2 cellular contexts compared by ENCODE assay signal in the genomic region with DNA sequence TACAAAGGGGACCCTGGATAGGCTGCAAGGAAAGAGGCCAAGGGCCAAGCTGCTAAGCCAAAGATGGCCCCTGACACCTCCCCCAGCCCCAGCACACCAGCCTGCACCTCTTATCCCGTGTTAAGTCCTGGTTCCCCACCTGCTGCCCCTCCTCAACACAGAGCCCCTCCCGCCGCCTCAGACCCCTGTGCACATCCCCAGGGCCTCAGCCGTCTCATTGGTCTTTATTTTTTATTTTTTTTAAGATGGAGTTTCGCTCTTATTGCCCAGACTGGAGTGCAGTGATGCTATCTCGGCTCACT.
A peak's percentile ranks its signal among the peaks of the same experiment; 100 is the strongest.
TF ChIP-seq lines count a peak whose summit lies in the region.

No MANE protein-coding gene starts in this region.

TF ChIP-seq in HepG2, 621 proteins besides CTCF, POLR2A, EP300 and RAD21:
- TF ChIP-seq SIN3A (IDR thresholded peaks at IDR 0.05; ENCODE audit: borderline replicate concordance, low read depth, low read length) (0 out of 2 replicates have a peak, but pooled peaks have one; percentile 17), KDM5B (CRISPR knock-in tag; IDR thresholded peaks at IDR 0.05; ENCODE audit: borderline replicate concordance) (no peak), ZMAT3 (CRISPR knock-in tag; conservative IDR thresholded peaks at IDR 0.05) (0 out of 2 replicates have a peak, but pooled peaks have one; percentile 0), CCDC6 (CRISPR knock-in tag; IDR thresholded peaks at IDR 0.05) (0 out of 2 replicates have a peak, but pooled peaks have one; percentile 19), AGO2 (optimal IDR thresholded peaks at IDR 0.05; ENCODE audit: low read depth, low read length) (peak; percentile 52), SP4 (CRISPR knock-in tag; IDR thresholded peaks at IDR 0.05) (0 out of 2 replicates have a peak, but pooled peaks have one; percentile 1), ZNF574 (CRISPR knock-in tag; IDR thresholded peaks at IDR 0.05) (peak; percentile 8; the same call in 1 of the 2 replicates), SIN3B (IDR thresholded peaks at IDR 0.05; ENCODE audit: low read length) (no peak), ZNF563 (CRISPR knock-in tag; IDR thresholded peaks at IDR 0.05) (0 out of 2 replicates have a peak, but pooled peaks have one; percentile 26), KDM2A (CRISPR knock-in tag; IDR thresholded peaks at IDR 0.05; ENCODE audit: borderline replicate concordance, low read depth) (peak; percentile 22; the same call in 1 of the 2 replicates), ZNF232 (CRISPR knock-in tag; IDR thresholded peaks at IDR 0.05; ENCODE audit: borderline replicate concordance) (no peak), SSRP1 (CRISPR knock-in tag; IDR thresholded peaks at IDR 0.05) (0 out of 2 replicates have a peak, but pooled peaks have one; percentile 14), ZBTB42 (CRISPR knock-in tag; IDR thresholded peaks at IDR 0.05) (0 out of 2 replicates have a peak, but pooled peaks have one; percentile 25), POLR2G (IDR thresholded peaks at IDR 0.05; ENCODE audit: low read depth, low read length) (peak; percentile 40), TCF7L2 (IDR thresholded peaks at IDR 0.05; ENCODE audit: low read depth, low read length) (no peak), AGO1 (IDR thresholded peaks at IDR 0.05; ENCODE audit: low read depth, low read length, poor library complexity, severe bottlenecking) (peak; percentile 40), ZNF34 (CRISPR knock-in tag; IDR thresholded peaks at IDR 0.05; ENCODE audit: borderline replicate concordance) (0 out of 2 replicates have a peak, but pooled peaks have one; percentile 17)

TF ChIP-seq in H1, 55 proteins besides CTCF, POLR2A, EP300 and RAD21:
- TF ChIP-seq HDAC6 (IDR thresholded peaks at IDR 0.05; ENCODE audit: low read depth, low read length): no peak
- no peak for TF ChIP-seq KDM5A (IDR thresholded peaks at IDR 0.05; ENCODE audit: low read length)
- no peak for TF ChIP-seq TAF7 (optimal IDR thresholded peaks at IDR 0.05; ENCODE audit: borderline replicate concordance, low read depth, low read length)
- no peak for TF ChIP-seq KDM4A (IDR thresholded peaks at IDR 0.05; ENCODE audit: low read depth, low read length, severe bottlenecking)
- no peak for TF ChIP-seq SIX5 (IDR thresholded peaks at IDR 0.05; ENCODE audit: low read depth, low read length)
- TF ChIP-seq SP1 (IDR thresholded peaks at IDR 0.05; ENCODE audit: low read depth, low read length): no peak
- TF ChIP-seq SRF (IDR thresholded peaks at IDR 0.05; ENCODE audit: low read depth, low read length): no peak
- TF ChIP-seq, protein P1, sequence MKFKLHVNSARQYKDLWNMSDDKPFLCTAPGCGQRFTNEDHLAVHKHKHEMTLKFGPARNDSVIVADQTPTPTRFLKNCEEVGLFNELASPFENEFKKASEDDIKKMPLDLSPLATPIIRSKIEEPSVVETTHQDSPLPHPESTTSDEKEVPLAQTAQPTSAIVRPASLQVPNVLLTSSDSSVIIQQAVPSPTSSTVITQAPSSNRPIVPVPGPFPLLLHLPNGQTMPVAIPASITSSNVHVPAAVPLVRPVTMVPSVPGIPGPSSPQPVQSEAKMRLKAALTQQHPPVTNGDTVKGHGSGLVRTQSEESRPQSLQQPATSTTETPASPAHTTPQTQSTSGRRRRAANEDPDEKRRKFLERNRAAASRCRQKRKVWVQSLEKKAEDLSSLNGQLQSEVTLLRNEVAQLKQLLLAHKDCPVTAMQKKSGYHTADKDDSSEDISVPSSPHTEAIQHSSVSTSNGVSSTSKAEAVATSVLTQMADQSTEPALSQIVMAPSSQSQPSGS (IDR thresholded peaks at IDR 0.05; ENCODE audit: low read length): no peak
- no peak for TF ChIP-seq ATF3 (IDR thresholded peaks at IDR 0.05; ENCODE audit: insufficient read depth, low read depth, low read length)
- TF ChIP-seq CREB1 (IDR thresholded peaks at IDR 0.05): no peak
- no peak for TF ChIP-seq BACH1 (IDR thresholded peaks at IDR 0.05; ENCODE audit: low read length)
